In genomic region chr2:166127217-166128155, GRCh38 we compare ENCODE assay signal across 8 cellular contexts. TPM values are rescaled to one million over a fixed set of nuclear protein-coding genes. Genes with fewer than 3 reads are reported as not detected.
A peak's percentile ranks its signal among the peaks of the same experiment; 100 is the strongest.
DNase-seq lines count a peak whose midpoint lies in the region; ATAC-seq, FAIRE-seq and TF ChIP-seq lines count a peak whose summit lies in the region.

SCN1A (minus strand) TSS chr2:166128020; CDS start chr2:166073621, 54,399 bp downstream.

- TF ChIP-seq RAD21 in HepG2 (CRISPR knock-in tag; IDR thresholded peaks at IDR 0.05): peak; percentile 62; the same call in 1 of the 2 replicates

- no peaks in the 10 kb centered on the region for H4K20me1 ChIP-seq in HepG2 (ENCODE audit: insufficient read depth, low read length)

- in situ Hi-C loops in HepG2 (cut with HindIII; ENCODE audit: extremely low pct_ligation_motif_present, low pct_unique_long_range_greater_than_20kb): loop anchor here (5.0 kb wide), 2 partner anchors 70 to 175 kb away; partner anchors contain the start of gene TTC21B

- peak within 1 kb of the TSS; percentile 35 to 62 (median 50) for H3K4me3 ChIP-seq in HepG2 (replicated peaks in 1 of 3; ENCODE audit: insufficient read depth in 1 of 3, low read depth in 2 of 3, low read length in 3 of 3)

- H3K27me3 ChIP-seq in HepG2 (ENCODE audit: control insufficient read depth in 1 of 2, insufficient read depth in 2 of 2, low read length in 2 of 2): no peaks in the 10 kb centered on the region

- H3K9ac ChIP-seq in HepG2 (ENCODE audit: insufficient read depth, low read depth, low read length): peak within 1 kb of the TSS; percentile 69

- intact Hi-C loops in HepG2 (cut with micrococcal nuclease; ENCODE audit: unreplicated experiment): loop anchor here (1.0 kb wide), 3 partner anchors 54 to 174 kb away; partner anchors contain the start of gene TTC21B

- peaks cover 26% of the 10 kb centered on the region for H3K79me2 ChIP-seq in HepG2 (ENCODE audit: insufficient read depth, low read length)

- WGBS in HepG2 (ENCODE audit: low lambda C conversion rate): 30% methylated on average over 7 of the region's 7 CpGs

- no TSS peak for BruUV-seq in HepG2 (replicated peaks; lab: Mats Ljungman, UMichigan)

- TF ChIP-seq CTCF in HepG2 (CRISPR knock-in tag; IDR thresholded peaks at IDR 0.05): peak; percentile 81

- TF ChIP-seq EP300 in HepG2 (IDR thresholded peaks at IDR 0.05; ENCODE audit: low read depth in 2 of 2, low read length in 2 of 2) (peak in 1 of 2 experiments; percentile 76; a peak in 2 of 4 replicates), HepG2 (CRISPR knock-in tag; IDR thresholded peaks at IDR 0.05; ENCODE audit: borderline replicate concordance) (no peak)

- POLR2A ChIA-PET in HepG2 (lab: Yijun Ruan, JAX): interaction anchor here (0.6 to 3.7 kb wide), 8 partner anchors 8 to 253 kb away, joined by 3 to 29 read pairs (median 5); partner anchors contain the start of gene TTC21B

- no peaks in the 10 kb centered on the region for H3K9me3 ChIP-seq in HepG2 (ENCODE audit: low read length)

- H2AFZ ChIP-seq in HepG2 (ENCODE audit: low read length): peak within 1 kb of the TSS; percentile 84

- no peak for TF ChIP-seq POLR2A in HepG2 (IDR thresholded peaks at IDR 0.05; ENCODE audit: insufficient read depth in 1 of 2, low read depth in 2 of 2, low read length in 2 of 2)

- peaks cover 93% of the 10 kb centered on the region for H3K4me1 ChIP-seq in HepG2 (ENCODE audit: insufficient read depth, low read length)

- H3K36me3 ChIP-seq in HepG2 (replicated peaks in 1 of 2; ENCODE audit: control insufficient read depth in 1 of 2, insufficient read depth in 2 of 2, low read length in 2 of 2): no peaks in the 10 kb centered on the region

- DNase-seq in SHP77 (lab: John Stamatoyannopoulos, UW) (peak; percentile 22 to 32), SHP77 treated with DMSO at 0.1 percent for 48 hours (lab: John Stamatoyannopoulos, UW) (no peak), NCI-H748 treated with DMSO at 0.1 percent for 48 hours (lab: John Stamatoyannopoulos, UW) (peak; percentile 72), caudate nucleus (lab: John Stamatoyannopoulos, UW) (peak in 26 of 61 donors; percentile 3 to 53 (median 24)), HepG2 (ENCODE audit: low spot score) (peak; percentile 89)

- H3K4me2 ChIP-seq in HepG2 (ENCODE audit: low read depth, low read length): peak within 1 kb of the TSS; percentile 69

- FAIRE-seq in HepG2 (lab: Jason Lieb, UNC): peak; percentile 36

- peak; percentile 45 for ATAC-seq in HG03520 (IDR thresholded peaks at IDR 0.05; ENCODE audit: unreplicated experiment)
- peak; percentile 86 for ATAC-seq in HepG2
- no peak for ATAC-seq in GM21723 (IDR thresholded peaks at IDR 0.05; ENCODE audit: unreplicated experiment)
- ATAC-seq in GM18858 (IDR thresholded peaks at IDR 0.05; ENCODE audit: unreplicated experiment): no peak

- CTCF ChIA-PET in HepG2 (lab: Yijun Ruan, JAX; ENCODE audit: low intra/inter-chr PET ratio, low total read pairs): interaction anchor here (0.8 to 2.9 kb wide), 4 partner anchors 53 to 173 kb away, joined by 4 to 19 read pairs (median 13); partner anchors contain the start of gene TTC21B

- H3K27ac ChIP-seq in caudate nucleus (ENCODE audit: low read depth, low read length) (peak within 1 kb of the TSS; percentile 71), HepG2 (ENCODE audit: extremely low read length, insufficient read depth, low read length) (peak within 1 kb of the TSS; percentile 72)

TF ChIP-seq in HepG2, 621 proteins besides CTCF, POLR2A, EP300 and RAD21 (continues in another document):
- TF ChIP-seq ZFY (CRISPR knock-in tag; IDR thresholded peaks at IDR 0.05) (0 out of 2 replicates have a peak, but pooled peaks have one; percentile 13), ZNF609 (CRISPR knock-in tag; IDR thresholded peaks at IDR 0.05; ENCODE audit: borderline replicate concordance) (no peak)
- TF ChIP-seq, protein P1, sequence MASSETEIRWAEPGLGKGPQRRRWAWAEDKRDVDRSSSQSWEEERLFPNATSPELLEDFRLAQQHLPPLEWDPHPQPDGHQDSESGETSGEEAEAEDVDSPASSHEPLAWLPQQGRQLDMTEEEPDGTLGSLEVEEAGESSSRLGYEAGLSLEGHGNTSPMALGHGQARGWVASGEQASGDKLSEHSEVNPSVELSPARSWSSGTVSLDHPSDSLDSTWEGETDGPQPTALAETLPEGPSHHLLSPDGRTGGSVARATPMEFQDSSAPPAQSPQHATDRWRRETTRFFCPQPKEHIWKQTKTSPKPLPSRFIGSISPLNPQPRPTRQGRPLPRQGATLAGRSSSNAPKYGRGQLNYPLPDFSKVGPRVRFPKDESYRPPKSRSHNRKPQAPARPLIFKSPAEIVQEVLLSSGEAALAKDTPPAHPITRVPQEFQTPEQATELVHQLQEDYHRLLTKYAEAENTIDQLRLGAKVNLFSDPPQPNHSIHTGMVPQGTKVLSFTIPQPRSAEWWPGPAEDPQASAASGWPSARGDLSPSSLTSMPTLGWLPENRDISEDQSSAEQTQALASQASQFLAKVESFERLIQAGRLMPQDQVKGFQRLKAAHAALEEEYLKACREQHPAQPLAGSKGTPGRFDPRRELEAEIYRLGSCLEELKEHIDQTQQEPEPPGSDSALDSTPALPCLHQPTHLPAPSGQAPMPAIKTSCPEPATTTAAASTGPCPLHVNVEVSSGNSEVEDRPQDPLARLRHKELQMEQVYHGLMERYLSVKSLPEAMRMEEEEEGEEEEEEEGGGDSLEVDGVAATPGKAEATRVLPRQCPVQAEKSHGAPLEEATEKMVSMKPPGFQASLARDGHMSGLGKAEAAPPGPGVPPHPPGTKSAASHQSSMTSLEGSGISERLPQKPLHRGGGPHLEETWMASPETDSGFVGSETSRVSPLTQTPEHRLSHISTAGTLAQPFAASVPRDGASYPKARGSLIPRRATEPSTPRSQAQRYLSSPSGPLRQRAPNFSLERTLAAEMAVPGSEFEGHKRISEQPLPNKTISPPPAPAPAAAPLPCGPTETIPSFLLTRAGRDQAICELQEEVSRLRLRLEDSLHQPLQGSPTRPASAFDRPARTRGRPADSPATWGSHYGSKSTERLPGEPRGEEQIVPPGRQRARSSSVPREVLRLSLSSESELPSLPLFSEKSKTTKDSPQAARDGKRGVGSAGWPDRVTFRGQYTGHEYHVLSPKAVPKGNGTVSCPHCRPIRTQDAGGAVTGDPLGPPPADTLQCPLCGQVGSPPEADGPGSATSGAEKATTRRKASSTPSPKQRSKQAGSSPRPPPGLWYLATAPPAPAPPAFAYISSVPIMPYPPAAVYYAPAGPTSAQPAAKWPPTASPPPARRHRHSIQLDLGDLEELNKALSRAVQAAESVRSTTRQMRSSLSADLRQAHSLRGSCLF (CRISPR knock-in tag; IDR thresholded peaks at IDR 0.05; ENCODE audit: borderline replicate concordance): no peak

RNA-seq across cellular contexts. Expression of gene SCN1A, which starts in this region (rescaled TPM):
- 19.6 and 39.4 TPM in 2 replicates for total RNA-seq in HepG2 (2016; rRNA removed; fragmentation: Illumina TruSeq; extraction: Trizol)
- 2.4 and 3.5 TPM in 2 replicates for total RNA-seq in HepG2 (2016; cell fraction: cytosol; rRNA removed; fragmentation: Illumina TruSeq; extraction: Trizol; ENCODE audit: low read depth)
- total RNA-seq in HepG2 (2016; cell fraction: insoluble cytoplasmic fraction; rRNA removed; fragmentation: Illumina TruSeq; extraction: Trizol): 19.3 and 35.5 TPM in 2 replicates
- 5.8 and 8.3 TPM in 2 replicates for total RNA-seq in HepG2 (2016; cell fraction: membrane; rRNA removed; fragmentation: Illumina TruSeq; extraction: Trizol)
- total RNA-seq in HepG2 (2016; cell fraction: nucleus; rRNA removed; fragmentation: Illumina TruSeq; extraction: Trizol): 141 and 149 TPM in 2 replicates
- 14.9 and 19.9 TPM in 2 replicates for polyA plus RNA-seq in HepG2 (2011; rRNA removed)
- 2.7 and 3.9 TPM in 2 replicates for polyA plus RNA-seq in HepG2 (2011; cell fraction: cytosol; rRNA removed)
- polyA plus RNA-seq in HepG2 (2011; cell fraction: nucleus; rRNA removed): 47.7 and 48.1 TPM in 2 replicates
- polyA plus RNA-seq in HepG2 (2012): 15.2 and 31.7 TPM in 2 replicates
- 0.17 and 0.38 TPM in 2 replicates for polyA plus RNA-seq in HepG2 (2016; cell fraction: cytosol; fragmentation: Illumina TruSeq; extraction: Trizol; ENCODE audit: low read depth)
- polyA plus RNA-seq in HepG2 (2016; cell fraction: insoluble cytoplasmic fraction; fragmentation: Illumina TruSeq; extraction: Trizol; ENCODE audit: low read depth): 6.1 and 6.6 TPM in 2 replicates
- 0.72 and 1.3 TPM in 2 replicates for polyA plus RNA-seq in HepG2 (2016; cell fraction: membrane; fragmentation: Illumina TruSeq; extraction: Trizol; ENCODE audit: low read depth)
- 138 and 145 TPM in 2 replicates for polyA plus RNA-seq in HepG2 (2016; cell fraction: nucleus; fragmentation: Illumina TruSeq; extraction: Trizol; ENCODE audit: insufficient read depth, low read depth)
- 0.14 and 28.2 TPM in 2 replicates for polyA minus RNA-seq in HepG2 (2011; rRNA and poly(A)+ RNA removed; ENCODE audit: low replicate concordance)
- polyA minus RNA-seq in HepG2 (2011; cell fraction: cytosol; rRNA and poly(A)+ RNA removed): 7.8 and 8.3 TPM in 2 replicates
- polyA minus RNA-seq in HepG2 (2011; cell fraction: nucleus; rRNA and poly(A)+ RNA removed): 174 and 195 TPM in 2 replicates

Comparison
In these comparisons a context has a peak if more than half of its experiments do, and no peak if none do; other contexts are left out.
1. ATAC-seq: peak in HG03520 (single experiment) and HepG2 (single experiment); none in GM21723 (single experiment) and GM18858 (single experiment).